ENCODE assay signal across 23 cellular contexts in the genomic region with DNA sequence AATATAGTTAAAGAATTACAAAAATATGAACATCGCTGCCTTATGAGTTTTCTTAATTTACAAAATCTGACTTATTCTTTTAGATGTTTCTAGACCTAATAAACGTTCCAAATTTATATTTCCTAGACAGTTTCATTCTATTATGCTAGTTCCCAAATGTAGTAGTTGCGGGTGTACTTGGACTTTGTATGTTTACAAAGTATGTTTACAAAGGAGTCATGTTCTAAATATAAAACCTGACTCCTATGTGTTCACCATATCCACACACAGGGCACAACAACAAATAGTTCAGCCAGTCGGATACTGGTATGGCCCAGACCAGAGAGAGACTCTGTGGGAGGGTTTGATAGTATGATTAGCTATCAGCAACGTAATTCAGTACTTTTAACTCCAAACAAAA.
A peak's percentile ranks its signal among the peaks of the same experiment; 100 is the strongest.
DNase-seq lines count a peak whose midpoint lies in the region; ATAC-seq, FAIRE-seq and TF ChIP-seq lines count a peak whose summit lies in the region.
"Had no signal": no experiment of that assay in that cellular context is flagged by ENCODE, and none has a peak within 500 bp of the region (broad histone marks: within the 10 kb centered on the region; RNA-seq: fewer than 3 reads in every experiment).

No MANE protein-coding gene starts in this region.

- H2AFZ ChIP-seq in Karpas-422 (ENCODE audit: low read length) (no peak overlapping the region), GM23338 (no peak overlapping the region)

- H3K4me3 Mint-ChIP-seq in GM23338, result no peak overlapping the region
- no peak overlapping the region for H3K4me3 Mint-ChIP-seq in activated T-helper 1 cell treated with anti-CD3 and anti-CD28 coated beads, Interleukin-12 subunit alpha, Interleukin-12 subunit beta, Interleukin-2, Interleukin-4 antibody, amounts not matched to agents 30 ng/mL and 10 ng/mL and 1 ng/mL, durations not matched to agents 14 hours and 24 hours and 36 hours
- H3K4me3 Mint-ChIP-seq: T-cell had no signal

- H3K9me2 ChIP-seq in Karpas-422 (replicated peaks; ENCODE audit: insufficient read depth, low read length), result no peaks in the 10 kb centered on the region
- H3K9me2 ChIP-seq in GM23338 (ENCODE audit: insufficient read depth), result no peaks in the 10 kb centered on the region
- H3K9me2 ChIP-seq: SK-N-SH had no signal

- no peak overlapping the region for H3K4me3 ChIP-seq in Karpas-422 (ENCODE audit: low read length)
- H3K4me3 ChIP-seq in GM23338, result no peak overlapping the region

- no peaks in the 10 kb centered on the region for H3K27me3 ChIP-seq in Karpas-422 (ENCODE audit: low read length)
- no peaks in the 10 kb centered on the region for H3K27me3 ChIP-seq in GM23338 (ENCODE audit: insufficient read depth)

- no peaks in the 10 kb centered on the region for H3F3A ChIP-seq in GM23338 (replicated peaks; ENCODE audit: low read depth)

- no peak overlapping the region for H3K9ac ChIP-seq in Karpas-422 (ENCODE audit: low read length)
- H3K9ac ChIP-seq: KMS-11, SK-N-SH had no signal

- no peaks in the 10 kb centered on the region for H3K9me3 Mint-ChIP-seq in GM23338
- H3K9me3 Mint-ChIP-seq in activated T-helper 1 cell treated with anti-CD3 and anti-CD28 coated beads, Interleukin-12 subunit alpha, Interleukin-12 subunit beta, Interleukin-2, Interleukin-4 antibody, amounts not matched to agents 30 ng/mL and 10 ng/mL and 1 ng/mL, durations not matched to agents 14 hours and 24 hours and 36 hours, result no peaks in the 10 kb centered on the region
- H3K9me3 Mint-ChIP-seq: T-cell had no signal

- H3K36me3 ChIP-seq in Karpas-422 (ENCODE audit: insufficient read depth, low read length) (no peaks in the 10 kb centered on the region), GM23338 (ENCODE audit: insufficient read depth) (no peaks in the 10 kb centered on the region)

- no peaks in the 10 kb centered on the region for H3K36me3 Mint-ChIP-seq in GM23338 (ENCODE audit: low read depth)
- no peaks in the 10 kb centered on the region for H3K36me3 Mint-ChIP-seq in activated T-helper 1 cell treated with anti-CD3 and anti-CD28 coated beads, Interleukin-12 subunit alpha, Interleukin-12 subunit beta, Interleukin-2, Interleukin-4 antibody, amounts not matched to agents 30 ng/mL and 10 ng/mL and 1 ng/mL, durations not matched to agents 14 hours and 24 hours and 36 hours (ENCODE audit: low read depth)
- H3K36me3 Mint-ChIP-seq: T-cell had no signal

- H4K20me1 ChIP-seq in Karpas-422 (ENCODE audit: insufficient read depth, low read depth, low read length), result no peaks in the 10 kb centered on the region
- no peaks in the 10 kb centered on the region for H4K20me1 ChIP-seq in GM23338 (replicated peaks; ENCODE audit: insufficient read depth)

- H3K4me1 Mint-ChIP-seq in GM23338, result peaks cover 18% of the 10 kb centered on the region
- H3K4me1 Mint-ChIP-seq in activated T-helper 1 cell treated with anti-CD3 and anti-CD28 coated beads, Interleukin-12 subunit alpha, Interleukin-12 subunit beta, Interleukin-2, Interleukin-4 antibody, amounts not matched to agents 30 ng/mL and 10 ng/mL and 1 ng/mL, durations not matched to agents 14 hours and 24 hours and 36 hours (ENCODE audit: low read depth), result no peaks in the 10 kb centered on the region
- H3K4me1 Mint-ChIP-seq: T-cell had no signal

- peak; percentile 1 for DNase-seq in NCI-H345 (lab: John Stamatoyannopoulos, UW)
- no peak for DNase-seq in NCI-H345 treated with DMSO at 0.1 percent for 48 hours (lab: John Stamatoyannopoulos, UW; ENCODE audit: unreplicated experiment)
- peak; percentile 3 for DNase-seq in myocyte (ENCODE audit: low read depth)
- DNase-seq in Karpas-422, result no peak
- no peak for DNase-seq in GM23338 (ENCODE audit: low spot score)
- DNase-seq in GM12892 (ENCODE audit: insufficient read length), result no peak
- DNase-seq in activated T-helper 1 cell treated with anti-CD3 and anti-CD28 coated beads, Interleukin-12 subunit alpha, Interleukin-12 subunit beta, Interleukin-2, Interleukin-4 antibody, amounts not matched to agents 30 ng/mL and 10 ng/mL and 1 ng/mL, durations not matched to agents 14 hours and 24 hours and 36 hours (ENCODE audit: low spot score), result no peak
- DNase-seq: AML-193, GDM1, NCI-H1092, NCI-H146, NCI-H2081 treated with DMSO at 0.1 percent for 48 hours, NCI-H524, PC-3, RPMI8226, SHP77 treated with DMSO at 0.1 percent for 48 hours, SK-N-SH, T-cell had no signal

- H3K79me2 ChIP-seq in Karpas-422 (ENCODE audit: low read length), result no peaks in the 10 kb centered on the region
- no peaks in the 10 kb centered on the region for H3K79me2 ChIP-seq in GM23338 (replicated peaks; ENCODE audit: insufficient read depth)

- H3K27ac Mint-ChIP-seq in GM23338, result no peak overlapping the region
- H3K27ac Mint-ChIP-seq in activated T-helper 1 cell treated with anti-CD3 and anti-CD28 coated beads, Interleukin-12 subunit alpha, Interleukin-12 subunit beta, Interleukin-2, Interleukin-4 antibody, amounts not matched to agents 30 ng/mL and 10 ng/mL and 1 ng/mL, durations not matched to agents 14 hours and 24 hours and 36 hours, result no peak overlapping the region
- H3K27ac Mint-ChIP-seq: T-cell had no signal

- no peak overlapping the region for H3K4me2 ChIP-seq in Karpas-422 (ENCODE audit: low read depth, low read length, poor library complexity, severe bottlenecking)
- H3K4me2 ChIP-seq in GM23338, result no peak overlapping the region
- H3K4me2 ChIP-seq: KMS-11, SK-N-SH had no signal

- no peak overlapping the region for H3K27ac ChIP-seq in Karpas-422 (ENCODE audit: low read length)
- no peak overlapping the region for H3K27ac ChIP-seq in GM23338 (ENCODE audit: low read depth)
- H3K27ac ChIP-seq: 22Rv1, C4-2B, KMS-11 had no signal

- H3K4me1 ChIP-seq in Karpas-422 (ENCODE audit: low read length) (no peaks in the 10 kb centered on the region), GM23338 (ENCODE audit: insufficient read depth) (peaks cover 10% of the 10 kb centered on the region; the same call in 1 of the 2 replicates)

- intact Hi-C loops in activated T-helper 1 cell treated with anti-CD3 and anti-CD28 coated beads, Interleukin-12 subunit alpha, Interleukin-12 subunit beta, Interleukin-2, Interleukin-4 antibody, amounts not matched to agents 30 ng/mL and 10 ng/mL and 1 ng/mL, durations not matched to agents 14 hours and 24 hours and 36 hours (cut with micrococcal nuclease), result no loop called here

- ATAC-seq in GM23338, result no peak
- ATAC-seq: PC-3, T-cell had no signal

- TF ChIP-seq POLR2A in GM12892 (IDR thresholded peaks at IDR 0.05; ENCODE audit: low read depth, low read length), result no peak

- no peak for TF ChIP-seq CTCF in GM23338 (conservative IDR thresholded peaks at IDR 0.05; ENCODE audit: low read depth in 2 of 2)

- peaks cover 30% of the 10 kb centered on the region for H3K9me3 ChIP-seq in Karpas-422 (ENCODE audit: low read length)
- H3K9me3 ChIP-seq: SK-N-SH had no signal

- peak; percentile 13 for FAIRE-seq in islet of Langerhans (lab: Jason Lieb, UNC)
- FAIRE-seq in GM12892 (lab: Jason Lieb, UNC), result no peak
- FAIRE-seq: H1 had no signal

- no peaks in the 10 kb centered on the region for H3K27me3 Mint-ChIP-seq in GM23338 (ENCODE audit: insufficient read depth, low read depth, poor library complexity)
- no peaks in the 10 kb centered on the region for H3K27me3 Mint-ChIP-seq in activated T-helper 1 cell treated with anti-CD3 and anti-CD28 coated beads, Interleukin-12 subunit alpha, Interleukin-12 subunit beta, Interleukin-2, Interleukin-4 antibody, amounts not matched to agents 30 ng/mL and 10 ng/mL and 1 ng/mL, durations not matched to agents 14 hours and 24 hours and 36 hours (ENCODE audit: insufficient read depth)

TF ChIP-seq in GM23338, 12 proteins besides CTCF, POLR2A, EP300 and RAD21 (continues in another document):
- TF ChIP-seq EZH2phosphoT487 (IDR thresholded peaks at IDR 0.05; ENCODE audit: unreplicated experiment) (no peak), ZNF331 (CRISPR knock-in tag; IDR thresholded peaks at IDR 0.05; ENCODE audit: low read depth) (no peak), POLR2AphosphoS5 (IDR thresholded peaks at IDR 0.05; ENCODE audit: low read depth) (no peak), CREB1 (CRISPR knock-in tag; IDR thresholded peaks at IDR 0.05; ENCODE audit: low read depth) (no peak)
- TF ChIP-seq, protein P1, sequence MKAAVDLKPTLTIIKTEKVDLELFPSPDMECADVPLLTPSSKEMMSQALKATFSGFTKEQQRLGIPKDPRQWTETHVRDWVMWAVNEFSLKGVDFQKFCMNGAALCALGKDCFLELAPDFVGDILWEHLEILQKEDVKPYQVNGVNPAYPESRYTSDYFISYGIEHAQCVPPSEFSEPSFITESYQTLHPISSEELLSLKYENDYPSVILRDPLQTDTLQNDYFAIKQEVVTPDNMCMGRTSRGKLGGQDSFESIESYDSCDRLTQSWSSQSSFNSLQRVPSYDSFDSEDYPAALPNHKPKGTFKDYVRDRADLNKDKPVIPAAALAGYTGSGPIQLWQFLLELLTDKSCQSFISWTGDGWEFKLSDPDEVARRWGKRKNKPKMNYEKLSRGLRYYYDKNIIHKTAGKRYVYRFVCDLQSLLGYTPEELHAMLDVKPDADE (IDR thresholded peaks at IDR 0.05), result no peak

Comparison
In these comparisons a context has a peak if more than half of its experiments do, and no peak if none do; other contexts are left out.
1. DNase-seq: peak in NCI-H345 (single experiment) and myocyte (single experiment); none in NCI-H345 treated with DMSO at 0.1 percent for 48 hours (single experiment), Karpas-422 (single experiment), GM23338 (single experiment), GM12892 (single experiment) and activated T-helper 1 cell treated with anti-CD3 and anti-CD28 coated beads, Interleukin-12 subunit alpha, Interleukin-12 subunit beta, Interleukin-2, Interleukin-4 antibody, amounts not matched to agents 30 ng/mL and 10 ng/mL and 1 ng/mL, durations not matched to agents 14 hours and 24 hours and 36 hours (single experiment).